In the genomic region with DNA sequence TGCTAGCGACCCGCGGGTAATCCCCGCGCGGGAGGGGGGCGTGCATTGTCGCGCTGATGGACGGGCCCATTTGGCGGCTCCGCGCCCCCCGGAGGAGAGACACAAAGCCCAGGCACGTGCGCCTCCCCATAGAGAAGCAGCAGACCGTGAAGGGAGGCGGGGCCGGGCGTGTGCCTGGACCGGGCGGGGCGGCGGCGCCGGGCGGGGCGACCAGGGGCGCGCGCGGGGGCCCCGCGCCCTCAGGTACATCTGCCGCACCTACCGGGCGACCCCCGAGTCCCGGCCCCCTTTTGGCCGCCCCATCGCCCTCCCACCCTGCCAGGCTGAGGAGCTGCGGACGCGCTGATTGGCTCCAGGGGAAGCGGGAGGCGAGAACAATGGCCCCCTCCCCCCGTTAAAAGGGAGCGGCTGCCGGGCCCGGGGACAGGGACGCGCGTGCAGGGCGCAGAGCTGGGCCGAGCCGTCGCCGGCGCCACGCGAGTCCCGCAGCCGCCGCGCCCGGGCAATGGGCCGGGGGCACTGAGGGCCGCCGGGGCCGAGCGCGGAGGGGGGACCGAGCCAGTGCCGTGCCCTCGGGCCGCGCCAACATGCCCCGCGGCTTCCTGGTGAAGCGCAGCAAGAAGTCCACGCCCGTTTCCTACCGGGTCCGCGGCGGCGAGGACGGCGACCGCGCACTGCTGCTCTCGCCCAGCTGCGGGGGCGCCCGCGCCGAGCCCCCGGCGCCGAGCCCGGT, we compare ENCODE assay signal across 8 cellular contexts. TPM values are rescaled to one million over a fixed set of nuclear protein-coding genes. Genes with fewer than 3 reads are reported as not detected.
DNase-seq lines count a peak whose midpoint lies in the region; ATAC-seq and TF ChIP-seq lines count a peak whose summit lies in the region.

A gene with protein sequence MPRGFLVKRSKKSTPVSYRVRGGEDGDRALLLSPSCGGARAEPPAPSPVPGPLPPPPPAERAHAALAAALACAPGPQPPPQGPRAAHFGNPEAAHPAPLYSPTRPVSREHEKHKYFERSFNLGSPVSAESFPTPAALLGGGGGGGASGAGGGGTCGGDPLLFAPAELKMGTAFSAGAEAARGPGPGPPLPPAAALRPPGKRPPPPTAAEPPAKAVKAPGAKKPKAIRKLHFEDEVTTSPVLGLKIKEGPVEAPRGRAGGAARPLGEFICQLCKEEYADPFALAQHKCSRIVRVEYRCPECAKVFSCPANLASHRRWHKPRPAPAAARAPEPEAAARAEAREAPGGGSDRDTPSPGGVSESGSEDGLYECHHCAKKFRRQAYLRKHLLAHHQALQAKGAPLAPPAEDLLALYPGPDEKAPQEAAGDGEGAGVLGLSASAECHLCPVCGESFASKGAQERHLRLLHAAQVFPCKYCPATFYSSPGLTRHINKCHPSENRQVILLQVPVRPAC (plus strand): TSS at position 424 of the 733 bp plus-strand sequence. CDS start 164 bp downstream, at position 588.

- no peak for TF ChIP-seq CTCF in body of pancreas (IDR thresholded peaks at IDR 0.05)

- H3K27ac Mint-ChIP-seq in T-helper 2 cell treated with Interferon-gamma antibody and Interleukin-4, amounts not matched to agents 5 μg/mL and 100 μg/mL, for 36 hours, result no peak within 1 kb of the TSS
- H3K27ac Mint-ChIP-seq in naive B cell, result peak within 1 kb of the TSS in 1 of 6 donors; percentile 86

- H3K36me3 ChIP-seq in body of pancreas (replicated peaks in 1 of 2; ENCODE audit: insufficient read depth in 1 of 2, low read depth in 2 of 2), result no peaks in the 10 kb centered on the region

- no peaks in the 10 kb centered on the region for H3K9me3 Mint-ChIP-seq in T-helper 2 cell treated with Interferon-gamma antibody and Interleukin-4, amounts not matched to agents 5 μg/mL and 100 μg/mL, for 36 hours
- H3K9me3 Mint-ChIP-seq in naive B cell, result no peaks in the 10 kb centered on the region

- no peak within 1 kb of the TSS for H3K27ac ChIP-seq in body of pancreas

- intact Hi-C loops in body of pancreas (cut with DNase I), result no loop called here

- H3K27me3 Mint-ChIP-seq in T-helper 2 cell treated with Interferon-gamma antibody and Interleukin-4, amounts not matched to agents 5 μg/mL and 100 μg/mL, for 36 hours (ENCODE audit: low read depth), result peaks cover 65% of the 10 kb centered on the region
- peaks cover 45 to 69% (median 67%) of the 10 kb centered on the region in 3 donors for H3K27me3 Mint-ChIP-seq in naive B cell

- 1 to 11% methylated on average over 10 to 61 of the region's 101 CpGs for WGBS in body of pancreas, 2 donors

- no peaks in the 10 kb centered on the region for H3K9me3 ChIP-seq in body of pancreas

- H3K27me3 ChIP-seq in body of pancreas, result peaks cover 0 to 28% of the 10 kb centered on the region in 2 donors

- ATAC-seq in body of pancreas (peak; percentile 17), naive B cell (ENCODE audit: low read depth in 2 of 2) (peak in 1 of 2 donors; percentile 18), HG03565 (IDR thresholded peaks at IDR 0.05; ENCODE audit: unreplicated experiment) (no peak)

- DNase-seq in T-helper 2 cell treated with Interferon-gamma antibody and Interleukin-4, amounts not matched to agents 5 μg/mL and 100 μg/mL, for 36 hours (ENCODE audit: low spot score), result peak; percentile 49
- DNase-seq in T-helper 2 cell, result no peak
- DNase-seq in NCI-H2196 treated with DMSO at 0.1 percent for 48 hours (lab: John Stamatoyannopoulos, UW; ENCODE audit: unreplicated experiment), result peak; percentile 92
- no peak for DNase-seq in body of pancreas
- DNase-seq in naive B cell, result no peak
- DNase-seq in erythroblast (lab: John Stamatoyannopoulos, UW), result no peak
- DNase-seq in NK-92 treated with Interleukin-12 subunit alpha and Interleukin-12 subunit beta, amount 100 ng/mL, for 24 hours (lab: John Stamatoyannopoulos, UW), result no peak

- peaks cover 5% of the 10 kb centered on the region for H3K4me1 Mint-ChIP-seq in T-helper 2 cell treated with Interferon-gamma antibody and Interleukin-4, amounts not matched to agents 5 μg/mL and 100 μg/mL, for 36 hours (ENCODE audit: low read depth)
- H3K4me1 Mint-ChIP-seq in naive B cell, result peaks cover 18 to 29% (median 24%) of the 10 kb centered on the region in 3 donors

- H3K36me3 Mint-ChIP-seq in T-helper 2 cell treated with Interferon-gamma antibody and Interleukin-4, amounts not matched to agents 5 μg/mL and 100 μg/mL, for 36 hours (ENCODE audit: low read depth), result peaks cover 3% of the 10 kb centered on the region
- peaks cover 5 to 7% of the 10 kb centered on the region in 2 donors for H3K36me3 Mint-ChIP-seq in naive B cell

- no peak within 1 kb of the TSS for H3K4me3 ChIP-seq in body of pancreas

- TF ChIP-seq POLR2A in body of pancreas (IDR thresholded peaks at IDR 0.05) (no peak), erythroblast (IDR thresholded peaks at IDR 0.05; ENCODE audit: low read length) (no peak)

- H3K4me1 ChIP-seq in body of pancreas, result peaks cover 41% of the 10 kb centered on the region

- H3K4me3 Mint-ChIP-seq in T-helper 2 cell treated with Interferon-gamma antibody and Interleukin-4, amounts not matched to agents 5 μg/mL and 100 μg/mL, for 36 hours, result peak within 1 kb of the TSS; percentile 68
- peak within 1 kb of the TSS; percentile 43 to 92 (median 78) for H3K4me3 Mint-ChIP-seq in naive B cell

RNA-seq across cellular contexts. Expression of the gene that starts here (rescaled TPM):
- total RNA-seq in body of pancreas, result 1 to 10 TPM; 3.4 to 4.3 TPM
- not detected for polyA plus RNA-seq in naive B cell (ENCODE audit: low read depth in 6 of 6)

Comparison
In these comparisons a context has a peak if more than half of its experiments do, and no peak if none do; other contexts are left out.
1. DNase-seq: peak in T-helper 2 cell treated with Interferon-gamma antibody and Interleukin-4, amounts not matched to agents 5 μg/mL and 100 μg/mL, for 36 hours (single experiment) and NCI-H2196 treated with DMSO at 0.1 percent for 48 hours (single experiment); none in T-helper 2 cell (0 of 5), body of pancreas (0 of 4), naive B cell (single experiment), erythroblast (0 of 2) and NK-92 treated with Interleukin-12 subunit alpha and Interleukin-12 subunit beta, amount 100 ng/mL, for 24 hours (single experiment).